In the genomic region with DNA sequence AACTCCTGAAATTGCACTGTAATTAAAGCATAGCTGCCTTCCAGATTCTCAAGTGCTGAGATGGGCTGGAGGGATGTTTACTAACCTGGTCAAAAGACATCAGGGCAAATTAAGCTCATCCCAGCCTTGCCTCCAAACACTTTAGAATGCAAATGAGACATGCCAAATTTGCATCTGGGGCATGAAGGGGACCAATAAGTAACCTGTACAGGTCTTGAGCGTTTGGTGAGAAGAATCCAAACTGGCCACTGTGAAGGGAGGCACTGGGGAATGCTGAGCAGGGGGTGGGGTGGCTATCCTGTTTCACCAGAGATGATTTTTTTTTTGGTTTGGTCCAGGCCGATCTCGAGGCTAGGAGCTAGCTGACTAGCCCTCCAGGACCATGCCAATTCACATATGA, we compare ENCODE assay signal across 8 cellular contexts. TPM values are rescaled to one million over a fixed set of nuclear protein-coding genes. Genes with fewer than 3 reads are reported as not detected.
DNase-seq lines count a peak whose midpoint lies in the region; ATAC-seq and TF ChIP-seq lines count a peak whose summit lies in the region.

No MANE protein-coding gene starts in this region.

- intact Hi-C loops in gastrocnemius medialis (cut with DNase I; ENCODE audit: low total_unique reads): loop anchor here (5.0 kb wide), 1 partner anchor 85 kb away; no protein-coding TSS in a partner anchor

- no peaks in the 10 kb centered on the region for H3K27me3 ChIP-seq in gastrocnemius medialis

- no peak for TF ChIP-seq CTCF in gastrocnemius medialis (IDR thresholded peaks at IDR 0.05 in 4 of 5, conservative IDR thresholded peaks at IDR 0.05 in 1 of 5)

- DNase-seq in COLO668 (lab: John Stamatoyannopoulos, UW; ENCODE audit: unreplicated experiment) (peak; percentile 48), gastrocnemius medialis (peak in 1 of 2 donors; percentile 35), OCI-M1 (lab: John Stamatoyannopoulos, UW) (no peak), KG1 (lab: John Stamatoyannopoulos, UW) (no peak)
- no peak for DNase-seq in activated naive CD8-positive, alpha-beta T cell treated with anti-CD3 and anti-CD28 coated beads, Interleukin-2, amount 50 U/mL, for 24 hours

- H3K36me3 ChIP-seq in gastrocnemius medialis: no peaks in the 10 kb centered on the region

- in situ Hi-C loops in gastrocnemius medialis (cut with MboI; ENCODE audit: low sequenced_read_pairs in 4 of 4): no loop called here

- H3K9me3 Mint-ChIP-seq in activated naive CD8-positive, alpha-beta T cell treated with anti-CD3 and anti-CD28 coated beads, Interleukin-2, amount 50 U/mL, for 24 hours: no peaks in the 10 kb centered on the region

- H3K4me3 Mint-ChIP-seq in activated naive CD8-positive, alpha-beta T cell treated with anti-CD3 and anti-CD28 coated beads, Interleukin-2, amount 50 U/mL, for 24 hours: no peak overlapping the region

- H3K4me1 ChIP-seq in gastrocnemius medialis: peaks cover 27 to 33% of the 10 kb centered on the region in 2 donors

- ATAC-seq in GM19324 (IDR thresholded peaks at IDR 0.05; ENCODE audit: low FRiP score, unreplicated experiment) (peak; percentile 62), HG03342 (IDR thresholded peaks at IDR 0.05; ENCODE audit: unreplicated experiment) (peak; percentile 44), gastrocnemius medialis (peak; percentile 21 to 52), HG02759 (IDR thresholded peaks at IDR 0.05; ENCODE audit: unreplicated experiment) (no peak)
- no peak for ATAC-seq in activated naive CD8-positive, alpha-beta T cell treated with anti-CD3 and anti-CD28 coated beads, Interleukin-2, amount 50 U/mL, for 24 hours

- H3K4me3 ChIP-seq in gastrocnemius medialis: peak overlapping the region; percentile 41 to 54 (median 49)

- H3K27me3 Mint-ChIP-seq in activated naive CD8-positive, alpha-beta T cell treated with anti-CD3 and anti-CD28 coated beads, Interleukin-2, amount 50 U/mL, for 24 hours: no peaks in the 10 kb centered on the region

- H3K36me3 Mint-ChIP-seq in activated naive CD8-positive, alpha-beta T cell treated with anti-CD3 and anti-CD28 coated beads, Interleukin-2, amount 50 U/mL, for 24 hours (ENCODE audit: low read depth): no peaks in the 10 kb centered on the region

- H3K4me1 Mint-ChIP-seq in activated naive CD8-positive, alpha-beta T cell treated with anti-CD3 and anti-CD28 coated beads, Interleukin-2, amount 50 U/mL, for 24 hours: peaks cover 20% of the 10 kb centered on the region

- no peaks in the 10 kb centered on the region for H3K9me3 ChIP-seq in gastrocnemius medialis

- peak overlapping the region; percentile 12 for H3K27ac Mint-ChIP-seq in activated naive CD8-positive, alpha-beta T cell treated with anti-CD3 and anti-CD28 coated beads, Interleukin-2, amount 50 U/mL, for 24 hours

- TF ChIP-seq POLR2A in gastrocnemius medialis (IDR thresholded peaks at IDR 0.05): no peak

- peak overlapping the region; percentile 93 to 97 (median 94) for H3K27ac ChIP-seq in gastrocnemius medialis

RNA-seq across cellular contexts. Expression of a gene that starts 38.3 kb away (rescaled TPM):
- 1 to 10 TPM; 2.2 to 3.4 (median 2.7) TPM for total RNA-seq in gastrocnemius medialis

Comparison
In these comparisons a context has a peak if more than half of its experiments do, and no peak if none do; other contexts are left out.
1. ATAC-seq: peak in GM19324 (single experiment), HG03342 (single experiment) and gastrocnemius medialis (2 of 2); none in activated naive CD8-positive, alpha-beta T cell treated with anti-CD3 and anti-CD28 coated beads, Interleukin-2, amount 50 U/mL, for 24 hours (single experiment) and HG02759 (single experiment).